In genomic region chrX:13645464-13646153, GRCh38 we compare ENCODE assay signal across 17 cellular contexts. TPM values are rescaled to one million over a fixed set of nuclear protein-coding genes. Genes with fewer than 3 reads are reported as not detected.
DNase-seq lines count a peak whose midpoint lies in the region; ATAC-seq, FAIRE-seq and TF ChIP-seq lines count a peak whose summit lies in the region.
"Had no signal": no experiment of that assay in that cellular context is flagged by ENCODE, and none has a peak within 500 bp of the region (broad histone marks: within the 10 kb centered on the region; RNA-seq: fewer than 3 reads in every experiment).

No MANE protein-coding gene starts in this region.

- H3K27me3 ChIP-seq in GM23338 (ENCODE audit: insufficient read depth): no peaks in the 10 kb centered on the region
- H3K27me3 ChIP-seq in mesendoderm (ENCODE audit: insufficient read depth, low read length, poor library complexity): no peaks in the 10 kb centered on the region
- H3K27me3 ChIP-seq: body of pancreas, tibial artery had no signal

- no peaks in the 10 kb centered on the region for H4K20me1 ChIP-seq in GM23338 (replicated peaks; ENCODE audit: insufficient read depth)

- FAIRE-seq in A549 (lab: Jason Lieb, UNC) (peak; percentile 7), H54 (lab: Jason Lieb, UNC) (no peak)
- FAIRE-seq: HTR-8/SVneo had no signal

- no peaks in the 10 kb centered on the region for H3K9me3 ChIP-seq in A549
- H3K9me3 ChIP-seq: body of pancreas, tibial artery had no signal

- no peak overlapping the region for H3K9ac ChIP-seq in mesendoderm (ENCODE audit: low read length)
- H3K9ac ChIP-seq: BLaER1 had no signal

- no peaks in the 10 kb centered on the region for H3K36me3 Mint-ChIP-seq in GM23338 (ENCODE audit: low read depth)
- H3K36me3 Mint-ChIP-seq in WTC11: no peaks in the 10 kb centered on the region
- H3K36me3 Mint-ChIP-seq: naive B cell had no signal

- no peak overlapping the region for H4K8ac ChIP-seq in mesendoderm (ENCODE audit: low read depth, low read length)

- no peak overlapping the region for H2BK120ac ChIP-seq in mesendoderm (ENCODE audit: low read depth, low read length)

- no peaks in the 10 kb centered on the region for H3K79me2 ChIP-seq in GM23338 (replicated peaks; ENCODE audit: insufficient read depth)
- no peaks in the 10 kb centered on the region for H3K79me2 ChIP-seq in mesendoderm (ENCODE audit: control insufficient read depth, insufficient read depth, low read length)

- no peak overlapping the region for H3K18ac ChIP-seq in mesendoderm (ENCODE audit: low read length)

- H3K23ac ChIP-seq in mesendoderm (ENCODE audit: low read length): no peak overlapping the region

- H3K4me3 Mint-ChIP-seq in GM23338: no peak overlapping the region
- no peak overlapping the region for H3K4me3 Mint-ChIP-seq in WTC11
- H3K4me3 Mint-ChIP-seq: activated CD4-positive, alpha-beta memory T cell treated with anti-CD3 and anti-CD28 coated beads, Interleukin-2, amount 10 ng/mL, durations not matched to agents 7 days and 5 days; activated naive CD8-positive, alpha-beta T cell treated with anti-CD3 and anti-CD28 coated beads, Interleukin-2, amount 50 U/mL, for 24 hours; naive B cell had no signal

- no peak overlapping the region for H2AK5ac ChIP-seq in mesendoderm (ENCODE audit: low read length)

- peak overlapping the region; percentile 72 to 80 for H3K27ac ChIP-seq in A549
- 0 out of 2 replicates have a peak overlapping the region, but pooled peaks have one; percentile 55 for H3K27ac ChIP-seq in GM23338 (ENCODE audit: low read depth)
- no peak overlapping the region for H3K27ac ChIP-seq in mesendoderm (ENCODE audit: low read depth, low read length)
- H3K27ac ChIP-seq: BLaER1, body of pancreas, RWPE1, tibial artery had no signal

- no peak for TF ChIP-seq RAD21 in A549 (conservative IDR thresholded peaks at IDR 0.05 in 1 of 2, IDR thresholded peaks at IDR 0.05 in 1 of 2)

- TF ChIP-seq EP300 in A549 (IDR thresholded peaks at IDR 0.05): no peak

- no peak for TF ChIP-seq CTCF in A549 (IDR thresholded peaks at IDR 0.05)
- no peak for TF ChIP-seq CTCF in GM23338 (conservative IDR thresholded peaks at IDR 0.05; ENCODE audit: low read depth in 2 of 2)
- no peak for TF ChIP-seq CTCF in WTC11 (IDR thresholded peaks at IDR 0.05)
- no peak for TF ChIP-seq CTCF in GM20000 (IDR thresholded peaks at IDR 0.05; ENCODE audit: extremely low read depth, missing control alignments)

- H3K4me2 ChIP-seq in A549: peak overlapping the region; percentile 51; the same call in 2 of the 3 replicates
- H3K4me2 ChIP-seq in GM23338: no peak overlapping the region
- H3K4me2 ChIP-seq in mesendoderm (ENCODE audit: low read length): no peak overlapping the region
- H3K4me2 ChIP-seq: BLaER1 had no signal

- H3F3A ChIP-seq in GM23338 (replicated peaks; ENCODE audit: low read depth): no peaks in the 10 kb centered on the region

- H3K36me3 ChIP-seq in GM23338 (ENCODE audit: insufficient read depth) (no peaks in the 10 kb centered on the region), mesendoderm (ENCODE audit: control insufficient read depth, insufficient read depth, low read length) (no peaks in the 10 kb centered on the region)
- H3K36me3 ChIP-seq: BLaER1, tibial artery had no signal

- no peak for DNase-seq in A549 (ENCODE audit: low read depth in 1 of 2, low spot score in 1 of 2)
- DNase-seq in GM23338 (ENCODE audit: low spot score): no peak
- DNase-seq in WTC11 (ENCODE audit: low spot score): no peak
- no peak for DNase-seq in mesendoderm
- no peak for DNase-seq in GM20000 (ENCODE audit: low spot score)
- no peak for DNase-seq in NCI-H2227 treated with DMSO at 0.1 percent for 48 hours (lab: John Stamatoyannopoulos, UW)
- no peak for DNase-seq in H54 (ENCODE audit: insufficient read length, low spot score)
- DNase-seq: naive B cell, NCI-H510A had no signal

- no peak overlapping the region for H2BK5ac ChIP-seq in mesendoderm (ENCODE audit: low read length)

- ATAC-seq in A549 (peak; percentile 54 to 61; a peak in 4 of 6 replicates), GM23338 (no peak; the same call in 2 of the 3 replicates), WTC11 (peak; percentile 20), HG03460 (IDR thresholded peaks at IDR 0.05; ENCODE audit: unreplicated experiment) (no peak)
- ATAC-seq: activated naive CD8-positive, alpha-beta T cell treated with anti-CD3 and anti-CD28 coated beads, Interleukin-2, amount 50 U/mL, for 24 hours had no signal

- H2BK15ac ChIP-seq in mesendoderm (replicated peaks; ENCODE audit: low read depth): no peak overlapping the region

- no peak overlapping the region for H3K4me3 ChIP-seq in A549
- H3K4me3 ChIP-seq in GM23338: no peak overlapping the region
- H3K4me3 ChIP-seq in mesendoderm (ENCODE audit: low read length): no peak overlapping the region
- H3K4me3 ChIP-seq: BLaER1, body of pancreas, tibial artery had no signal

- H3K4me1 ChIP-seq in A549 (peaks cover 4% of the 10 kb centered on the region; the same call in 2 of the 3 replicates), GM23338 (ENCODE audit: insufficient read depth) (no peaks in the 10 kb centered on the region), mesendoderm (ENCODE audit: control insufficient read depth, low read depth, low read length) (no peaks in the 10 kb centered on the region)
- H3K4me1 ChIP-seq: BLaER1, body of pancreas, tibial artery had no signal

- CTCF ChIA-PET in A549 (lab: Yijun Ruan, JAX): interaction anchor here (0.6 to 4.4 kb wide), 33 partner anchors 10 to 848 kb away, joined by 3 to 39 read pairs (median 4); partner anchors contain the start of gene GEMIN8
- CTCF ChIA-PET in WTC11 (lab: Charles Lee): interaction anchor here (0.6 to 2.9 kb wide), 20 partner anchors 10 to 699 kb away, joined by 3 to 54 read pairs (median 4); partner anchors contain the start of gene EGFL6

- TF ChIP-seq POLR2A in A549 (IDR thresholded peaks at IDR 0.05; ENCODE audit: low read length): no peak
- TF ChIP-seq POLR2A in H54 (IDR thresholded peaks at IDR 0.05; ENCODE audit: low read depth, low read length): no peak

- H3K9me3 Mint-ChIP-seq in GM23338 (no peaks in the 10 kb centered on the region), WTC11 (no peaks in the 10 kb centered on the region)
- H3K9me3 Mint-ChIP-seq: activated CD4-positive, alpha-beta memory T cell treated with anti-CD3 and anti-CD28 coated beads, Interleukin-2, amount 10 ng/mL, durations not matched to agents 7 days and 5 days; activated naive CD8-positive, alpha-beta T cell treated with anti-CD3 and anti-CD28 coated beads, Interleukin-2, amount 50 U/mL, for 24 hours had no signal

- H3K79me1 ChIP-seq in mesendoderm (ENCODE audit: low read length): no peaks in the 10 kb centered on the region

- H3K4me1 Mint-ChIP-seq in GM23338 (peaks cover 8% of the 10 kb centered on the region; the same call in 2 of the 3 replicates), WTC11 (peaks cover 7% of the 10 kb centered on the region)

- peak overlapping the region; percentile 79 for H3K27ac Mint-ChIP-seq in GM23338
- H3K27ac Mint-ChIP-seq in WTC11: no peak overlapping the region
- H3K27ac Mint-ChIP-seq: activated CD4-positive, alpha-beta memory T cell treated with anti-CD3 and anti-CD28 coated beads, Interleukin-2, amount 10 ng/mL, durations not matched to agents 7 days and 5 days; activated naive CD8-positive, alpha-beta T cell treated with anti-CD3 and anti-CD28 coated beads, Interleukin-2, amount 50 U/mL, for 24 hours had no signal

- WGBS in A549 (ENCODE audit: missing lambda C conversion rate): 56% methylated on average over 9 of the region's 9 CpGs
- WGBS in mesendoderm (ENCODE audit: extremely low coverage, insufficient coverage, low lambda C conversion rate): no CpG with 5 or more reads among the region's 9 CpGs

- peak overlapping the region; percentile 69 for H2AFZ ChIP-seq in GM23338

- H3K27me3 Mint-ChIP-seq in GM23338 (ENCODE audit: insufficient read depth, low read depth, poor library complexity) (no peaks in the 10 kb centered on the region), WTC11 (ENCODE audit: low read depth) (no peaks in the 10 kb centered on the region)
- H3K27me3 Mint-ChIP-seq: activated CD4-positive, alpha-beta memory T cell treated with anti-CD3 and anti-CD28 coated beads, Interleukin-2, amount 10 ng/mL, durations not matched to agents 7 days and 5 days; activated naive CD8-positive, alpha-beta T cell treated with anti-CD3 and anti-CD28 coated beads, Interleukin-2, amount 50 U/mL, for 24 hours had no signal

- no peaks in the 10 kb centered on the region for H3K9me2 ChIP-seq in GM23338 (ENCODE audit: insufficient read depth)

- H4K5ac ChIP-seq in mesendoderm (ENCODE audit: low read length): no peak overlapping the region

- no peak overlapping the region for H3K56ac ChIP-seq in mesendoderm (ENCODE audit: low read length)

- POLR2A ChIA-PET in A549 (lab: Yijun Ruan, JAX) (interaction anchor here (0.7 to 1.4 kb wide), 4 partner anchors 89 to 665 kb away, joined by 3 to 5 read pairs (median 4); partner anchors contain the start of genes GEMIN8, OFD1 and TRAPPC2), WTC11 (lab: Charles Lee) (no interaction called here)

- peak overlapping the region; percentile 36 for H3K4ac ChIP-seq in mesendoderm (ENCODE audit: low read depth, low read length)

TF ChIP-seq in A549, 52 proteins besides CTCF, POLR2A, EP300 and RAD21 (continues in another document):
- TF ChIP-seq CHD4 (IDR thresholded peaks at IDR 0.05; ENCODE audit: borderline replicate concordance): no peak

TF ChIP-seq in GM23338, 12 proteins besides CTCF, POLR2A, EP300 and RAD21 (continues in another document):
- no peak for TF ChIP-seq STAT1 (IDR thresholded peaks at IDR 0.05; ENCODE audit: unreplicated experiment)

RNA-seq across cellular contexts. Expression of gene TCEANC, which starts 7.3 kb away (rescaled TPM):
- polyA plus RNA-seq in A549 (2011; rRNA removed): 2.4 and 2.7 TPM in 2 replicates
- polyA plus RNA-seq in A549 (2012; cell fraction: cytosol; rRNA removed): 0.28 and 0.31 TPM in 2 replicates
- polyA plus RNA-seq in A549 (2012; cell fraction: nucleus; rRNA removed): 0.23 and 0.43 TPM in 2 replicates
- 0.62 to 0.96 TPM (median 0.81 TPM) in 3 replicates for polyA plus RNA-seq in A549 (2017; fragmentation: RNase III; extraction: RNeasy Plus Mini Kit Qiagen cat#74134 plus additional on column Dnase treatment)
- 1.4 and 3.8 TPM in 2 replicates for polyA minus RNA-seq in A549 (2011; rRNA and poly(A)+ RNA removed)
- 2.5 and 5.5 TPM in 2 replicates for total RNA-seq in GM23338 (2014; rRNA removed; shearing (Covaris generic))
- 0.89 and 1.2 TPM in 2 replicates for polyA plus RNA-seq in GM23338 (2016; fragmentation: Nextera tagmentation; extraction: Ambion mirVana)
- total RNA-seq in WTC11 (2021): 2.0 to 3.1 TPM (median 2.6 TPM) in 3 replicates
- polyA plus RNA-seq in mesendoderm (2013, experiment 1 of 2): 1.1 TPM
- 1.1 TPM for polyA plus RNA-seq in mesendoderm (2013, experiment 2 of 2)

RNA-seq across cellular contexts. Expression of gene RAB9A, which starts 43.3 kb away (rescaled TPM):
- polyA plus RNA-seq in A549 (2011; rRNA removed) (26.7 and 39.0 TPM in 2 replicates), A549 (2017; fragmentation: RNase III; extraction: RNeasy Plus Mini Kit Qiagen cat#74134 plus additional on column Dnase treatment) (26.0 to 26.8 TPM (median 26.8 TPM) in 3 replicates), GM23338 (2016; fragmentation: Nextera tagmentation; extraction: Ambion mirVana) (42.5 and 43.3 TPM in 2 replicates)
- 11.4 and 14.7 TPM in 2 replicates for polyA plus RNA-seq in A549 (2012; cell fraction: cytosol; rRNA removed)
- polyA plus RNA-seq in A549 (2012; cell fraction: nucleus; rRNA removed): 5.0 and 7.0 TPM in 2 replicates
- 7.5 and 7.8 TPM in 2 replicates for polyA minus RNA-seq in A549 (2011; rRNA and poly(A)+ RNA removed)
- 36.8 and 45.1 TPM in 2 replicates for total RNA-seq in GM23338 (2014; rRNA removed; shearing (Covaris generic))
- 18.9 to 26.3 TPM (median 20.7 TPM) in 3 replicates for total RNA-seq in WTC11 (2021)
- 23.3 TPM for polyA plus RNA-seq in mesendoderm (2013, experiment 1 of 2)
- polyA plus RNA-seq in mesendoderm (2013, experiment 2 of 2): 22.9 TPM

Comparison
In these comparisons a context has a peak if more than half of its experiments do, and no peak if none do; other contexts are left out.
1. ATAC-seq: peak in A549 (2 of 2) and WTC11 (single experiment); none in GM23338 (single experiment) and HG03460 (single experiment).